ENCODE assay signal across 9 cellular contexts in the genomic region with DNA sequence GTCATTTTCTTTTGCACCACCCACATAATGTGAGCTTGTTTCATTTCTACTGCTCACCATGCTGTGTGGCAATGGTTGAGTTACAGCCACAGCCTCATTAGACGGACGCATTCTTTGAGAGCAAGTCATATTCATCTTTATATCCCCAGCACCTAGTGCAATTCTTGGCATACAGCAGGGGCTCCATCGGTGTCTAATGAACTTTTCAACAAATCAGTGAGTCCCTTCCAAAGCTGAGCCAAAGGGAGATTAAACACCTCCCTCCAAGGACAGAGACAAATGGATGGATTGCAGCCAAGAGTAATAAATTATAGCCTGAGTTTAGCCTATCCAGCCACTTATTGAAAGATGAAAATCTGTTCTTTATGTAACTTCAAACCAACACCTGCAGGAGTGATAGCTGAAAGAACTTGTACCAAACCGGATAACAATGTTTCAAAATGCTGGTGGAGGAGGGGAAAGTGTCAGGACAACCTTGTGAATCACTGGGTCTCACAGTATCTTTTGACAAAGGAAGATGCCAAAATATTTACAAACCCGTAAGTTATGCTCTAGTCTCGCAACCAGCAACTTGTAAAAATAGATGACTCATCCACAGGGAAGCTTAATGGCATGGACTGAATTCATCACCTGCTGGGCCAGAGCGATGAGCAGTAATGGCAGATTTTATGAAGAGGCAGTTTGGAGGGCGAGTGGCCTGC.
A peak's percentile ranks its signal among the peaks of the same experiment; 100 is the strongest.
DNase-seq lines count a peak whose midpoint lies in the region; ATAC-seq and FAIRE-seq lines count a peak whose summit lies in the region.
"Had no signal": no experiment of that assay in that cellular context is flagged by ENCODE, and none has a peak within 500 bp of the region (broad histone marks: within the 10 kb centered on the region; RNA-seq: fewer than 3 reads in every experiment).

No MANE protein-coding gene starts in this region.

- no peak for ATAC-seq in HG03354 (IDR thresholded peaks at IDR 0.05; ENCODE audit: poor library complexity, severe bottlenecking, unreplicated experiment)

- no peak overlapping the region for H3K4me3 ChIP-seq in small intestine (ENCODE audit: low read depth in 1 of 2, low read length in 2 of 2)

- no peaks in the 10 kb centered on the region for H3K9me3 ChIP-seq in small intestine (ENCODE audit: control insufficient read depth, low read depth)

- FAIRE-seq in small intestine (lab: Jason Lieb, UNC) = no peak

- peak overlapping the region; percentile 82 for H3K27ac ChIP-seq in epithelial cell of prostate
- H3K27ac ChIP-seq in small intestine (ENCODE audit: low read depth in 1 of 2, low read length in 1 of 2) = no peak overlapping the region
- H3K27ac ChIP-seq: parathyroid adenoma had no signal

- no peaks in the 10 kb centered on the region for H3K27me3 ChIP-seq in small intestine (ENCODE audit: control insufficient read depth in 2 of 2, insufficient read depth in 2 of 2, low read length in 2 of 2)

- no peaks in the 10 kb centered on the region for H3K36me3 ChIP-seq in small intestine (ENCODE audit: control insufficient read depth in 2 of 2, insufficient read depth in 2 of 2, low read length in 2 of 2)

- 16 to 44% (median 28%) methylated on average over 8 of the region's 8 CpGs for WGBS in small intestine, 3 donors

- no peaks in the 10 kb centered on the region for H3K4me1 ChIP-seq in small intestine (ENCODE audit: control insufficient read depth in 2 of 2, insufficient read depth in 1 of 2, low read depth in 1 of 2, low read length in 1 of 2)
- H3K4me1 ChIP-seq: parathyroid adenoma had no signal

- DNase-seq in HS-5 (ENCODE audit: low read depth) (peak; percentile 93), NCI-H774 (lab: John Stamatoyannopoulos, UW) (peak; percentile 55), epithelial cell of prostate (ENCODE audit: low read depth, low spot score) (peak; percentile 97), small intestine (peak; percentile 28), T-helper 9 cell (no peak), NCI-H1694 treated with DMSO at 0.1 percent for 48 hours (lab: John Stamatoyannopoulos, UW) (no peak)
- DNase-seq in stimulated activated CD4-positive, alpha-beta T cell treated with anti-CD3 and anti-CD28 coated beads, Interleukin-4, amount 100 ng/mL, for 24 hours = no peak

Comparison
In these comparisons a context has a peak if more than half of its experiments do, and no peak if none do; other contexts are left out.
1. DNase-seq: peak in HS-5 (single experiment), NCI-H774 (single experiment), epithelial cell of prostate (single experiment) and small intestine (single experiment); none in T-helper 9 cell (single experiment), NCI-H1694 treated with DMSO at 0.1 percent for 48 hours (single experiment) and stimulated activated CD4-positive, alpha-beta T cell treated with anti-CD3 and anti-CD28 coated beads, Interleukin-4, amount 100 ng/mL, for 24 hours (single experiment).